ENCODE assay signal across 19 cellular contexts in genomic region chr15:58466566-58466965, GRCh38. TPM values are rescaled to one million over a fixed set of nuclear protein-coding genes. Genes with fewer than 3 reads are reported as not detected.
"Had no signal": no experiment of that assay in that cellular context is flagged by ENCODE, and none has a peak within 500 bp of the region (broad histone marks: within the 10 kb centered on the region; RNA-seq: fewer than 3 reads in every experiment).

No MANE protein-coding gene starts in this region.

- H3K9ac ChIP-seq: parathyroid adenoma had no signal

- H3K79me2 ChIP-seq: parathyroid adenoma had no signal

- ATAC-seq: gastroesophageal sphincter; left colon; mucosa of descending colon; naive thymus-derived CD8-positive, alpha-beta T cell had no signal

- H3K27ac ChIP-seq: ascending aorta, gastroesophageal sphincter, neutrophil, parathyroid adenoma, tibial nerve, WERI-Rb-1 had no signal

- H3K27me3 ChIP-seq: ascending aorta, gastroesophageal sphincter, neutrophil, tibial nerve, vagina had no signal

- H3K36me3 ChIP-seq: ascending aorta, gastroesophageal sphincter, neutrophil, tibial nerve, vagina, WERI-Rb-1 had no signal

- DNase-seq: activated CD4-positive, alpha-beta memory T cell treated with anti-CD3 and anti-CD28 coated beads, Interleukin-2, amount 10 ng/mL, durations not matched to agents 7 days and 5 days; activated CD8-positive, alpha-beta memory T cell treated with anti-CD3 and anti-CD28 coated beads, Interleukin-2, amount 50 U/mL, for 4 hours; activated gamma-delta T cell; activated T-cell treated with anti-CD3 and anti-CD28 coated beads, Interleukin-2, amount 50 U/mL, for 48 hours; effector memory CD4-positive, alpha-beta T cell; left colon; mucosa of descending colon; naive thymus-derived CD8-positive, alpha-beta T cell; stimulated activated CD4-positive, alpha-beta T cell treated with anti-CD3 and anti-CD28 coated beads, Interleukin-12 subunit alpha, Interleukin-12 subunit beta, amount 100 ng/mL, for 4 hours; stimulated activated CD4-positive, alpha-beta T cell treated with anti-CD3 and anti-CD28 coated beads, Interleukin-2, amount 100 ng/mL, for 24 hours; WERI-Rb-1 had no signal

- H2AFZ ChIP-seq: parathyroid adenoma had no signal

- H3K9me3 ChIP-seq: ascending aorta, gastroesophageal sphincter, mucosa of descending colon, neutrophil, tibial nerve, vagina had no signal

- H3K4me1 ChIP-seq: ascending aorta, gastroesophageal sphincter, parathyroid adenoma had no signal

- H3K4me3 ChIP-seq: ascending aorta, gastroesophageal sphincter, mucosa of descending colon, tibial nerve, vagina had no signal

RNA-seq across cellular contexts. Expression of gene LIPC, which starts 34.8 kb away (rescaled TPM):
- total RNA-seq: ascending aorta, cerebellum, mammary epithelial cell, vagina had no signal
